8 cellular contexts compared by ENCODE assay signal in the genomic region with DNA sequence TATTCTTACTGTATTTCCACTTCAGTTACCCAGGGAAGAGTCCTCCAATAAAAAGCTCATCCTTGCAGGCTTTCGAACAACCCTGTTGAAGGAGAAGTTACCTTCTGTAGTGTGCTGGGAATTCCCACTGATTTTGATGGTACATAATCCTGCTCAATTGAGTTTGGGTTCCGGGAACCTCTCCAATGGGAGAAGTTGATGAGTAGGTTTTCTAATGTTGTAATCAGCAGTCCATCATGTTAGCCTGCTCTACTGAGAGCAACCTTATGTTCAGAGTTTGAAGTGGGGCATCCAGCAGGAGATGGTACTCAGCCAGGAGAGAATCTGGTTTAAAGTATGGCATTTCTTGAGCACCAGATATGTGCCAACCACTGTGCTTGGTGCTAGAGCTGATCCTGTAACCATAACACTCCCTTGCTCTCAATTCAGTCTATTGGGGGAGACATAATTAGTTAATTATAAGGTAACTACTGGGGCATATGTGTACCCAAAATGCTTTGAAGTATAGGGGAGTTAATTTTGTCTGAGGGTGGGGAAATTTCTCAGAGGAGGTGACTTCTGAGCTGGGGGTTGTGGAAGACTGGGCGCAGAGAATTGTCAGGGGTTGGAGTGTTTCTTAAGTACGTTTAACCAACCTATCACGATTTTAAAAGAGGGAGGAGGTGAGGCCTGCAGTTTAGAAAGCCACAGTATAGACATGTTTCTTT. TPM values are rescaled to one million over a fixed set of nuclear protein-coding genes. Genes with fewer than 3 reads are reported as not detected.
DNase-seq lines count a peak whose midpoint lies in the region; ATAC-seq and TF ChIP-seq lines count a peak whose summit lies in the region.

No MANE protein-coding gene starts in this region.

- H3K27ac Mint-ChIP-seq in IgD-negative memory B cell = peak overlapping the region in 2 of 3 donors; percentile 22 to 29
- peak overlapping the region; percentile 98 for H3K27ac Mint-ChIP-seq in chondrocyte (ENCODE audit: unreplicated experiment)
- H3K27ac Mint-ChIP-seq in natural killer cell treated with Interleukin-12 subunit alpha and Interleukin-12 subunit beta and Interleukin-15 and Interleukin-18, amount 100 ng/mL, for 72 hours = peak overlapping the region; percentile 95 to 97

- CTCF ChIA-PET in BJ (lab: Yijun Ruan, JAX) = interaction anchor here (0.6 to 2.2 kb wide), 4 partner anchors 15 to 668 kb away, joined by 3 to 7 read pairs (median 5); no protein-coding TSS in a partner anchor

- no peaks in the 10 kb centered on the region for H3K36me3 Mint-ChIP-seq in IgD-negative memory B cell
- H3K36me3 Mint-ChIP-seq in chondrocyte (ENCODE audit: low read depth) = no peaks in the 10 kb centered on the region
- peaks cover 19% of the 10 kb centered on the region for H3K36me3 Mint-ChIP-seq in natural killer cell treated with Interleukin-12 subunit alpha and Interleukin-12 subunit beta and Interleukin-15 and Interleukin-18, amount 100 ng/mL, for 72 hours

- peak overlapping the region; percentile 90 to 97 (median 96) for H3K4me3 Mint-ChIP-seq in IgD-negative memory B cell
- H3K4me3 Mint-ChIP-seq in chondrocyte (ENCODE audit: unreplicated experiment) = peak overlapping the region; percentile 86
- peak overlapping the region; percentile 99 for H3K4me3 Mint-ChIP-seq in natural killer cell treated with Interleukin-12 subunit alpha and Interleukin-12 subunit beta and Interleukin-15 and Interleukin-18, amount 100 ng/mL, for 72 hours

- ATAC-seq in natural killer cell treated with Interleukin-12 subunit alpha and Interleukin-12 subunit beta and Interleukin-15 and Interleukin-18, amount 100 ng/mL, for 72 hours = no peak
- ATAC-seq in GM18517 (IDR thresholded peaks at IDR 0.05; ENCODE audit: unreplicated experiment) (no peak), HG03460 (IDR thresholded peaks at IDR 0.05; ENCODE audit: unreplicated experiment) (no peak)

- no peaks in the 10 kb centered on the region for H3K27me3 Mint-ChIP-seq in IgD-negative memory B cell
- no peaks in the 10 kb centered on the region for H3K27me3 Mint-ChIP-seq in chondrocyte (ENCODE audit: low read depth)
- H3K27me3 Mint-ChIP-seq in natural killer cell treated with Interleukin-12 subunit alpha and Interleukin-12 subunit beta and Interleukin-15 and Interleukin-18, amount 100 ng/mL, for 72 hours = no peaks in the 10 kb centered on the region

- DNase-seq in BJ (ENCODE audit: low read depth) = no peak
- DNase-seq in chondrocyte (ENCODE audit: low spot score) = no peak
- DNase-seq in natural killer cell treated with Interleukin-12 subunit alpha and Interleukin-12 subunit beta and Interleukin-15 and Interleukin-18, amount 100 ng/mL, for 72 hours (ENCODE audit: low spot score) = no peak
- no peak for DNase-seq in SW480 (ENCODE audit: low spot score)
- no peak for DNase-seq in putamen (ENCODE audit: low spot score)

- H3K9me3 Mint-ChIP-seq in IgD-negative memory B cell = no peaks in the 10 kb centered on the region
- H3K9me3 Mint-ChIP-seq in chondrocyte (ENCODE audit: low read depth) = no peaks in the 10 kb centered on the region
- H3K9me3 Mint-ChIP-seq in natural killer cell treated with Interleukin-12 subunit alpha and Interleukin-12 subunit beta and Interleukin-15 and Interleukin-18, amount 100 ng/mL, for 72 hours = no peaks in the 10 kb centered on the region

- TF ChIP-seq CTCF in BJ (IDR thresholded peaks at IDR 0.05; ENCODE audit: insufficient read depth, low read depth, low read length) = no peak
- no peak for TF ChIP-seq CTCF in chondrocyte (IDR thresholded peaks at IDR 0.05)

- H3K27me3 ChIP-seq in BJ (ENCODE audit: control insufficient read depth, insufficient read depth, low read length) = no peaks in the 10 kb centered on the region

- H3K4me1 Mint-ChIP-seq in IgD-negative memory B cell = peaks cover 38 to 59% (median 58%) of the 10 kb centered on the region in 3 donors
- peaks cover 61% of the 10 kb centered on the region for H3K4me1 Mint-ChIP-seq in chondrocyte (ENCODE audit: low read depth)
- H3K4me1 Mint-ChIP-seq in natural killer cell treated with Interleukin-12 subunit alpha and Interleukin-12 subunit beta and Interleukin-15 and Interleukin-18, amount 100 ng/mL, for 72 hours (ENCODE audit: low read depth in 2 of 2) = peaks cover 53 to 69% of the 10 kb centered on the region in 2 donors

- POLR2A ChIA-PET in BJ (lab: Charles Lee) = no interaction called here

- H3K36me3 ChIP-seq in BJ (ENCODE audit: control insufficient read depth, insufficient read depth, low read length) = no peaks in the 10 kb centered on the region

- H3K4me3 ChIP-seq in BJ (ENCODE audit: low read depth, low read length) = peak overlapping the region; percentile 98

RNA-seq across cellular contexts. Expression of gene TOP1, which starts 2.1 kb away (rescaled TPM):
- polyA plus RNA-seq in BJ (2011; rRNA removed) (4.0 and 8.0 TPM in 2 replicates), IgD-negative memory B cell (17.0 TPM)
- 6.8 and 9.9 TPM in 2 replicates for polyA minus RNA-seq in BJ (2011; rRNA and poly(A)+ RNA removed)
- 39.0 to 42.6 TPM (median 39.2 TPM) in 3 replicates for total RNA-seq in chondrocyte
- 10 to 100 TPM; 77.5 to 81.2 TPM for total RNA-seq in natural killer cell treated with Interleukin-12 subunit alpha and Interleukin-12 subunit beta and Interleukin-15 and Interleukin-18, amount 100 ng/mL, for 72 hours

Comparison
In these comparisons a context has a peak if more than half of its experiments do, and no peak if none do; other contexts are left out.
1. H3K27ac Mint-ChIP-seq: peak in every context shown above with its lines; median percentile 98 in chondrocyte; 96 in natural killer cell treated with Interleukin-12 subunit alpha and Interleukin-12 subunit beta and Interleukin-15 and Interleukin-18, amount 100 ng/mL, for 72 hours; 26 in IgD-negative memory B cell.